ENCODE assay signal across 8 cellular contexts in the genomic region with DNA sequence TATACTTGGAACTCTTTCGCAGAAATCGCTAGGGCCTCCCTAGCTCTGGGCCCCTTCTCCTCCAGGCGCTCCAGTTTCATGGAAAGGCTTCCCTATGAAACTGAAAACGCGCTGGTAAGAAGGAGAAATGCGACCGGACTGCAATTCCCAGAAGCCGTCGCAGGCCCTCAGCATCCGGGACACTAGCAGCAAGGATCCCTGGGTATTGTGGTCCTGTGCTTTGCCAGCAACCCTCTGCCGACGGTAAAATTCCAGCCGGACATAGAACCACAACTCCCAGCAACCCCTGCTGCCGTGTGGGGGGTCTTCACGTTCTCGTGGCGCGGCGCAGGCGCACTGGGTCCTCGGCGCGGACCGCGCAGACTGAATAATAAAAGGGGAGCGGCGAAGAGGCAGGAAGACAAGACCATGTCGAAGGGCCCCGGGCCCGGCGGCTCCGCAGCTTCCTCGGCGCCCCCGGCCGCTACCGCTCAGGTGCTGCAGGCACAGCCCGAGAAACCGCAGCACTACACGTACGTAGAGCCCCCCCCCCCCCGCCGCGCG. TPM values are rescaled to one million over a fixed set of nuclear protein-coding genes. Genes with fewer than 3 reads are reported as not detected.
DNase-seq lines count a peak whose midpoint lies in the region; ATAC-seq, FAIRE-seq and TF ChIP-seq lines count a peak whose summit lies in the region.

A gene with protein sequence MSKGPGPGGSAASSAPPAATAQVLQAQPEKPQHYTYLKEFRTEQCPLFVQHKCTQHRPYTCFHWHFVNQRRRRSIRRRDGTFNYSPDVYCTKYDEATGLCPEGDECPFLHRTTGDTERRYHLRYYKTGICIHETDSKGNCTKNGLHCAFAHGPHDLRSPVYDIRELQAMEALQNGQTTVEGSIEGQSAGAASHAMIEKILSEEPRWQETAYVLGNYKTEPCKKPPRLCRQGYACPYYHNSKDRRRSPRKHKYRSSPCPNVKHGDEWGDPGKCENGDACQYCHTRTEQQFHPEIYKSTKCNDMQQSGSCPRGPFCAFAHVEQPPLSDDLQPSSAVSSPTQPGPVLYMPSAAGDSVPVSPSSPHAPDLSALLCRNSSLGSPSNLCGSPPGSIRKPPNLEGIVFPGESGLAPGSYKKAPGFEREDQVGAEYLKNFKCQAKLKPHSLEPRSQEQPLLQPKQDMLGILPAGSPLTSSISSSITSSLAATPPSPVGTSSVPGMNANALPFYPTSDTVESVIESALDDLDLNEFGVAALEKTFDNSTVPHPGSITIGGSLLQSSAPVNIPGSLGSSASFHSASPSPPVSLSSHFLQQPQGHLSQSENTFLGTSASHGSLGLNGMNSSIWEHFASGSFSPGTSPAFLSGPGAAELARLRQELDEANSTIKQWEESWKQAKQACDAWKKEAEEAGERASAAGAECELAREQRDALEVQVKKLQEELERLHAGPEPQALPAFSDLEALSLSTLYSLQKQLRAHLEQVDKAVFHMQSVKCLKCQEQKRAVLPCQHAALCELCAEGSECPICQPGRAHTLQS (plus strand): TSS at position 334 of the 543 bp plus-strand sequence. CDS start 75 bp downstream, at position 409.

- WGBS in esophagus, 2 donors, result 0 to 1% methylated on average over 44 to 45 of the region's 45 CpGs

- peaks cover 5% of the 10 kb centered on the region for H3K36me3 Mint-ChIP-seq in GM23338 (ENCODE audit: low read depth)

- H3K4me3 ChIP-seq in GM23338, result peak within 1 kb of the TSS; percentile 98
- peak within 1 kb of the TSS; percentile 51 to 78 for H3K4me3 ChIP-seq in esophagus (ENCODE audit: low read depth in 1 of 2, low read length in 2 of 2)
- peak within 1 kb of the TSS; percentile 76 to 90 for H3K4me3 ChIP-seq in mucosa of rectum (ENCODE audit: low read length in 2 of 2)

- TF ChIP-seq CTCF in GM23338 (conservative IDR thresholded peaks at IDR 0.05; ENCODE audit: low read depth in 2 of 2), result no peak

- peaks cover 10% of the 10 kb centered on the region for H4K20me1 ChIP-seq in GM23338 (replicated peaks; ENCODE audit: insufficient read depth)

- no peaks in the 10 kb centered on the region for H3K36me3 ChIP-seq in GM23338 (ENCODE audit: insufficient read depth)
- H3K36me3 ChIP-seq in esophagus (ENCODE audit: control insufficient read depth in 2 of 2, insufficient read depth in 2 of 2, low read length in 1 of 2), result no peaks in the 10 kb centered on the region
- no peaks in the 10 kb centered on the region for H3K36me3 ChIP-seq in mucosa of rectum (ENCODE audit: control insufficient read depth in 2 of 2, insufficient read depth in 2 of 2, low read length in 2 of 2)

- peak; percentile 82 for ATAC-seq in GM23338

- H3K27ac Mint-ChIP-seq in GM23338, result peak within 1 kb of the TSS; percentile 99

- peak within 1 kb of the TSS; percentile 98 for H3K4me2 ChIP-seq in GM23338

- peaks cover 8% of the 10 kb centered on the region for H3K27me3 Mint-ChIP-seq in GM23338 (ENCODE audit: insufficient read depth, low read depth, poor library complexity)

- peaks cover 28% of the 10 kb centered on the region for H3K4me1 Mint-ChIP-seq in GM23338

- H3F3A ChIP-seq in GM23338 (replicated peaks; ENCODE audit: low read depth), result peaks cover 11% of the 10 kb centered on the region

- H2AFZ ChIP-seq in GM23338, result no peak within 1 kb of the TSS

- H3K4me1 ChIP-seq in GM23338 (ENCODE audit: insufficient read depth) (peaks cover 18% of the 10 kb centered on the region), esophagus (ENCODE audit: control insufficient read depth in 2 of 2, insufficient read depth in 2 of 2, low read length in 1 of 2) (peaks cover 2 to 5% of the 10 kb centered on the region in 2 donors), mucosa of rectum (ENCODE audit: control insufficient read depth in 2 of 2, insufficient read depth in 2 of 2, low read length in 2 of 2) (peaks cover 24 to 31% of the 10 kb centered on the region in 2 donors)

- peaks cover 3% of the 10 kb centered on the region; the same call in 2 of the 3 replicates for H3K9me3 Mint-ChIP-seq in GM23338

- no peaks in the 10 kb centered on the region for H3K27me3 ChIP-seq in GM23338 (ENCODE audit: insufficient read depth)
- no peaks in the 10 kb centered on the region for H3K27me3 ChIP-seq in esophagus (ENCODE audit: control insufficient read depth in 1 of 2, insufficient read depth in 2 of 2, low read length in 2 of 2)
- H3K27me3 ChIP-seq in mucosa of rectum (ENCODE audit: control insufficient read depth in 2 of 2, insufficient read depth in 2 of 2, low read length in 2 of 2), result no peaks in the 10 kb centered on the region

- no peaks in the 10 kb centered on the region for H3K9me2 ChIP-seq in GM23338 (ENCODE audit: insufficient read depth)

- H3K79me2 ChIP-seq in GM23338 (replicated peaks; ENCODE audit: insufficient read depth), result peaks cover 46% of the 10 kb centered on the region

- H3K27ac ChIP-seq in GM23338 (ENCODE audit: low read depth) (peak within 1 kb of the TSS; percentile 100), esophagus (ENCODE audit: low read depth in 2 of 2, low read length in 1 of 2) (peak within 1 kb of the TSS; percentile 98 to 100), mucosa of rectum (ENCODE audit: low read depth in 2 of 2, low read length in 2 of 2) (peak within 1 kb of the TSS; percentile 93 to 100)

- H3K4me3 Mint-ChIP-seq in GM23338, result peak within 1 kb of the TSS; percentile 90

- DNase-seq in DMS153 (lab: John Stamatoyannopoulos, UW), result peak; percentile 99
- DNase-seq in GM23338 (ENCODE audit: low spot score), result peak; percentile 99
- peak; percentile 100 for DNase-seq in Kasumi-1 (lab: John Stamatoyannopoulos, UW)
- DNase-seq in RCC 7860 (ENCODE audit: low spot score), result peak; percentile 98
- DNase-seq in activated T-cell treated with anti-CD3 and anti-CD28 coated beads, Interleukin-2, amount 50 U/mL, for 48 hours, result peak; percentile 95 to 96
- DNase-seq in stimulated activated CD8-positive, alpha-beta memory T cell treated with anti-CD3 and anti-CD28 coated beads, Interleukin-4, amount 100 ng/mL, for 24 hours (ENCODE audit: low read depth), result peak; percentile 90

- peak; percentile 77 for FAIRE-seq in RCC 7860 (lab: Jason Lieb, UNC)

- H3K9ac ChIP-seq in mucosa of rectum (ENCODE audit: low read depth in 1 of 2, low read length in 2 of 2), result peak within 1 kb of the TSS; percentile 76 to 97

- H3K9me3 ChIP-seq in esophagus (ENCODE audit: control insufficient read depth in 2 of 2, insufficient read depth in 1 of 2, low read depth in 1 of 2, low read length in 1 of 2) (no peaks in the 10 kb centered on the region), mucosa of rectum (ENCODE audit: control insufficient read depth in 2 of 2, low read length in 2 of 2) (no peaks in the 10 kb centered on the region)

TF ChIP-seq in GM23338, 12 proteins besides CTCF, POLR2A, EP300 and RAD21 (continues in another document):
- TF ChIP-seq JUNB (IDR thresholded peaks at IDR 0.05; ENCODE audit: unreplicated experiment) (no peak), NANOG (IDR thresholded peaks at IDR 0.05; ENCODE audit: borderline replicate concordance) (no peak), EZH2phosphoT487 (IDR thresholded peaks at IDR 0.05; ENCODE audit: unreplicated experiment) (no peak), CREB1 (CRISPR knock-in tag; IDR thresholded peaks at IDR 0.05; ENCODE audit: low read depth) (peak; percentile 90; the same call in 1 of the 2 replicates), EZH2 (IDR thresholded peaks at IDR 0.05; ENCODE audit: low read depth, unreplicated experiment) (no peak), STAT1 (IDR thresholded peaks at IDR 0.05; ENCODE audit: unreplicated experiment) (no peak), ZNF114 (CRISPR knock-in tag; IDR thresholded peaks at IDR 0.05) (peak; percentile 72; the same call in 1 of the 2 replicates), ZNF331 (CRISPR knock-in tag; IDR thresholded peaks at IDR 0.05; ENCODE audit: low read depth) (no peak), POLR2AphosphoS5 (IDR thresholded peaks at IDR 0.05; ENCODE audit: low read depth) (no peak)
- TF ChIP-seq, protein P1, sequence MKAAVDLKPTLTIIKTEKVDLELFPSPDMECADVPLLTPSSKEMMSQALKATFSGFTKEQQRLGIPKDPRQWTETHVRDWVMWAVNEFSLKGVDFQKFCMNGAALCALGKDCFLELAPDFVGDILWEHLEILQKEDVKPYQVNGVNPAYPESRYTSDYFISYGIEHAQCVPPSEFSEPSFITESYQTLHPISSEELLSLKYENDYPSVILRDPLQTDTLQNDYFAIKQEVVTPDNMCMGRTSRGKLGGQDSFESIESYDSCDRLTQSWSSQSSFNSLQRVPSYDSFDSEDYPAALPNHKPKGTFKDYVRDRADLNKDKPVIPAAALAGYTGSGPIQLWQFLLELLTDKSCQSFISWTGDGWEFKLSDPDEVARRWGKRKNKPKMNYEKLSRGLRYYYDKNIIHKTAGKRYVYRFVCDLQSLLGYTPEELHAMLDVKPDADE (IDR thresholded peaks at IDR 0.05), result peak; percentile 100
- TF ChIP-seq, protein P2, sequence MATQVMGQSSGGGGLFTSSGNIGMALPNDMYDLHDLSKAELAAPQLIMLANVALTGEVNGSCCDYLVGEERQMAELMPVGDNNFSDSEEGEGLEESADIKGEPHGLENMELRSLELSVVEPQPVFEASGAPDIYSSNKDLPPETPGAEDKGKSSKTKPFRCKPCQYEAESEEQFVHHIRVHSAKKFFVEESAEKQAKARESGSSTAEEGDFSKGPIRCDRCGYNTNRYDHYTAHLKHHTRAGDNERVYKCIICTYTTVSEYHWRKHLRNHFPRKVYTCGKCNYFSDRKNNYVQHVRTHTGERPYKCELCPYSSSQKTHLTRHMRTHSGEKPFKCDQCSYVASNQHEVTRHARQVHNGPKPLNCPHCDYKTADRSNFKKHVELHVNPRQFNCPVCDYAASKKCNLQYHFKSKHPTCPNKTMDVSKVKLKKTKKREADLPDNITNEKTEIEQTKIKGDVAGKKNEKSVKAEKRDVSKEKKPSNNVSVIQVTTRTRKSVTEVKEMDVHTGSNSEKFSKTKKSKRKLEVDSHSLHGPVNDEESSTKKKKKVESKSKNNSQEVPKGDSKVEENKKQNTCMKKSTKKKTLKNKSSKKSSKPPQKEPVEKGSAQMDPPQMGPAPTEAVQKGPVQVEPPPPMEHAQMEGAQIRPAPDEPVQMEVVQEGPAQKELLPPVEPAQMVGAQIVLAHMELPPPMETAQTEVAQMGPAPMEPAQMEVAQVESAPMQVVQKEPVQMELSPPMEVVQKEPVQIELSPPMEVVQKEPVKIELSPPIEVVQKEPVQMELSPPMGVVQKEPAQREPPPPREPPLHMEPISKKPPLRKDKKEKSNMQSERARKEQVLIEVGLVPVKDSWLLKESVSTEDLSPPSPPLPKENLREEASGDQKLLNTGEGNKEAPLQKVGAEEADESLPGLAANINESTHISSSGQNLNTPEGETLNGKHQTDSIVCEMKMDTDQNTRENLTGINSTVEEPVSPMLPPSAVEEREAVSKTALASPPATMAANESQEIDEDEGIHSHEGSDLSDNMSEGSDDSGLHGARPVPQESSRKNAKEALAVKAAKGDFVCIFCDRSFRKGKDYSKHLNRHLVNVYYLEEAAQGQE (IDR thresholded peaks at IDR 0.05; ENCODE audit: unreplicated experiment), result no peak

RNA-seq across cellular contexts. Expression of the gene that starts here (rescaled TPM):
- 65.2 and 67.0 TPM in 2 replicates for total RNA-seq in GM23338 (2014; rRNA removed; shearing (Covaris generic))
- polyA plus RNA-seq in GM23338 (2016; fragmentation: Nextera tagmentation; extraction: Ambion mirVana) (16.6 and 21.8 TPM in 2 replicates), esophagus (10 to 100 TPM; 18.2 to 26.3 TPM)

Comparison
In these comparisons a context has a peak if more than half of its experiments do, and no peak if none do; other contexts are left out.
1. Peak in every context shown above with its lines: DNase-seq, ATAC-seq, H3K4me3 ChIP-seq and H3K27ac ChIP-seq.